Comparison of ENCODE assay signal across 8 cellular contexts in genomic region chr19:48325265-48325910, GRCh38. TPM values are rescaled to one million over a fixed set of nuclear protein-coding genes. Genes with fewer than 3 reads are reported as not detected.
DNase-seq lines count a peak whose midpoint lies in the region; FAIRE-seq and TF ChIP-seq lines count a peak whose summit lies in the region.

Gene EMP3, plus strand, starts transcription at chr19:48325552. Its CDS starts 1,293 bp downstream, at chr19:48326845.

- H3K4me3 ChIP-seq in foreskin fibroblast (ENCODE audit: low read depth in 1 of 2, low read length in 2 of 2), result peak within 1 kb of the TSS; percentile 88 to 93
- peak within 1 kb of the TSS; percentile 93 for H3K4me3 ChIP-seq in osteoblast (ENCODE audit: insufficient read depth, low read length)
- peak within 1 kb of the TSS; percentile 53 for H3K4me3 ChIP-seq in thymus (ENCODE audit: low read length)

- 0% methylated on average over 22 of the region's 22 CpGs for WGBS in thymus

- H3K9me3 ChIP-seq in osteoblast (ENCODE audit: low read depth, low read length) (no peaks in the 10 kb centered on the region), thymus (ENCODE audit: control insufficient read depth) (no peaks in the 10 kb centered on the region)

- peak within 1 kb of the TSS; percentile 98 for H3K4me2 ChIP-seq in osteoblast (ENCODE audit: insufficient read depth, low read length)

- peak; percentile 51; the same call in 1 of the 2 replicates for TF ChIP-seq POLR2A in Raji (IDR thresholded peaks at IDR 0.05; ENCODE audit: insufficient read depth, low read depth, low read length)

- H3K36me3 ChIP-seq in osteoblast (ENCODE audit: insufficient read depth, low read length) (peaks cover 29% of the 10 kb centered on the region), thymus (ENCODE audit: control insufficient read depth, insufficient read depth) (peaks cover 4% of the 10 kb centered on the region)

- H3K27ac ChIP-seq in 22Rv1 (peak within 1 kb of the TSS; percentile 97), osteoblast (ENCODE audit: low read depth, low read length) (peak within 1 kb of the TSS; percentile 96), thymus (ENCODE audit: low read depth) (peak within 1 kb of the TSS; percentile 76)

- FAIRE-seq in GM19239 (lab: Jason Lieb, UNC), result peak; percentile 92

- H4K20me1 ChIP-seq in osteoblast (ENCODE audit: insufficient read depth, low read length), result peaks cover 26% of the 10 kb centered on the region

- H3K4me1 ChIP-seq in osteoblast (ENCODE audit: insufficient read depth, low read length), result peaks cover 42% of the 10 kb centered on the region
- peaks cover 33% of the 10 kb centered on the region for H3K4me1 ChIP-seq in thymus (ENCODE audit: control insufficient read depth, insufficient read depth, low read length)

- H3K27me3 ChIP-seq in osteoblast (ENCODE audit: insufficient read depth, low read length) (no peaks in the 10 kb centered on the region), thymus (ENCODE audit: control insufficient read depth, insufficient read depth) (no peaks in the 10 kb centered on the region)

- peak within 1 kb of the TSS; percentile 80 for H2AFZ ChIP-seq in osteoblast (ENCODE audit: low read length)

- DNase-seq in GM19239 (ENCODE audit: insufficient read length, low spot score) (peak; percentile 30), foreskin fibroblast (peak; percentile 94 to 97), osteoblast (ENCODE audit: insufficient read length, low spot score, missing footprints) (peak; percentile 98), NK-92 (lab: John Stamatoyannopoulos, UW; ENCODE audit: unreplicated experiment) (no peak)
- DNase-seq in activated T-helper 9 cell treated with anti-CD3 and anti-CD28 coated beads, Interleukin-2, amount 50 U/mL, for 16 hours (ENCODE audit: low read depth), result peak; percentile 76

- TF ChIP-seq CTCF in 22Rv1 (IDR thresholded peaks at IDR 0.05), result no peak
- no peak for TF ChIP-seq CTCF in foreskin fibroblast (IDR thresholded peaks at IDR 0.05; ENCODE audit: low read depth, low read length)
- no peak for TF ChIP-seq CTCF in osteoblast (IDR thresholded peaks at IDR 0.05; ENCODE audit: extremely low read depth, low read depth, low read length)

- H3K79me2 ChIP-seq in osteoblast (ENCODE audit: insufficient read depth, low read length), result peaks cover 41% of the 10 kb centered on the region

RNA-seq across cellular contexts. Expression of gene EMP3, which starts in this region (rescaled TPM):
- 185 and 216 TPM in 2 replicates for total RNA-seq in osteoblast
- polyA plus RNA-seq in thymus, result 94.3 TPM
